ENCODE assay signal across 16 cellular contexts in the genomic region with DNA sequence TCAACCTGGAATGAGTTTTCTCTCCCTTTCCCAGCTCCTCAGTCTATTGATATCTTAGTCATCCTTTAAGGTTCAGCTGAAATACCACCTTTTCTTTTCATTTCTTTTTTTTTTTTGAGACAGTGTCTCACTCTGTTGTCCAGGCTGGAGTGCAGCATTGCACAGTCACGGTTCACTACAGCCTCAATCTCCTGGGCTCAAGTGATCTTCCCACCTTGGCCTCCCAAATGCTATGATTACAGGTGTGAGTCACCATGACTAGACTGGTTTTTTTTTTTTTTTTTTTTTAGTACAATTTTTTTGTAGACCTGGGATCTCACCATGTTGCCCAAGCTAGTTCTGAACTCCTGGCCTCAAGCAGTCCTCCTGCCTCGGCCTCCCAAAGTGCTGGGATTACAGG. TPM values are rescaled to one million over a fixed set of nuclear protein-coding genes. Genes with fewer than 3 reads are reported as not detected.
DNase-seq lines count a peak whose midpoint lies in the region; ATAC-seq, FAIRE-seq and TF ChIP-seq lines count a peak whose summit lies in the region.
"Had no signal": no experiment of that assay in that cellular context is flagged by ENCODE, and none has a peak within 500 bp of the region (broad histone marks: within the 10 kb centered on the region; RNA-seq: fewer than 3 reads in every experiment).

No MANE protein-coding gene starts in this region.

- intact Hi-C loops in PC-3 (cut with micrococcal nuclease) = no loop called here

- peak overlapping the region; percentile 34 to 77; a peak in 5 of 6 replicates for H3K27ac ChIP-seq in A549
- 0 out of 2 replicates have a peak overlapping the region, but pooled peaks have one; percentile 93 for H3K27ac ChIP-seq in DOHH2 (ENCODE audit: low read depth, low read length)
- H3K27ac ChIP-seq in PC-3 (ENCODE audit: low read length) = no peak overlapping the region
- H3K27ac ChIP-seq: heart right ventricle had no signal

- no TSS peak for BruUV-seq in PC-3 (replicated peaks; lab: Mats Ljungman, UMichigan)

- no peak overlapping the region for H3K9ac ChIP-seq in PC-3 (ENCODE audit: low read length)

- FAIRE-seq in A549 (lab: Jason Lieb, UNC) = no peak
- FAIRE-seq: TTC549 had no signal

- 0 out of 2 replicates have a peak, but pooled peaks cover 8% of the 10 kb centered on the region for H3K79me2 ChIP-seq in DOHH2 (ENCODE audit: control insufficient read depth, low read length)
- H3K79me2 ChIP-seq in PC-3 (ENCODE audit: low read length) = 0 out of 2 replicates have a peak, but pooled peaks cover 3% of the 10 kb centered on the region

- peak overlapping the region; percentile 42; the same call in 2 of the 3 replicates for H3K4me2 ChIP-seq in A549
- peak overlapping the region; percentile 81 for H3K4me2 ChIP-seq in DOHH2 (ENCODE audit: low read length)
- H3K4me2 ChIP-seq in PC-3 (ENCODE audit: low read length) = no peak overlapping the region

- H3K27me3 ChIP-seq in DOHH2 (ENCODE audit: control insufficient read depth, low read length) (no peaks in the 10 kb centered on the region), PC-3 (ENCODE audit: low read length) (no peaks in the 10 kb centered on the region)
- H3K27me3 ChIP-seq: heart right ventricle had no signal

- CTCF ChIA-PET in A549 (lab: Yijun Ruan, JAX) = no interaction called here
- CTCF ChIA-PET in PC-3 (lab: Charles Lee) = no interaction called here

- no peak for TF ChIP-seq EP300 in A549 (IDR thresholded peaks at IDR 0.05)

- H3K36me3 ChIP-seq in DOHH2 (ENCODE audit: control insufficient read depth, low read length) (peaks cover 10% of the 10 kb centered on the region), PC-3 (ENCODE audit: low read depth, low read length) (no peaks in the 10 kb centered on the region)

- no peak for TF ChIP-seq CTCF in A549 (IDR thresholded peaks at IDR 0.05)
- no peak for TF ChIP-seq CTCF in DOHH2 (IDR thresholded peaks at IDR 0.05; ENCODE audit: low read depth, low read length, poor library complexity, severe bottlenecking)
- TF ChIP-seq CTCF in PC-3 (conservative IDR thresholded peaks at IDR 0.05; ENCODE audit: low read depth, low read length) = no peak

- H4K20me1 ChIP-seq in DOHH2 (ENCODE audit: control insufficient read depth, insufficient read depth, low read depth, low read length) = no peaks in the 10 kb centered on the region
- no peaks in the 10 kb centered on the region for H4K20me1 ChIP-seq in PC-3 (ENCODE audit: low read length)

- H3K4me3 ChIP-seq in A549 (no peak overlapping the region), DOHH2 (ENCODE audit: low read length) (no peak overlapping the region), PC-3 (ENCODE audit: low read length) (no peak overlapping the region)
- H3K4me3 ChIP-seq: heart right ventricle had no signal

- TF ChIP-seq POLR2A in A549 (IDR thresholded peaks at IDR 0.05; ENCODE audit: low read length) = no peak

- peaks cover 27% of the 10 kb centered on the region for H3F3A ChIP-seq in DOHH2 (ENCODE audit: control insufficient read depth, insufficient read depth)
- no peaks in the 10 kb centered on the region for H3F3A ChIP-seq in PC-3 (ENCODE audit: low read length, unreplicated experiment)

- ATAC-seq in A549 (peak; percentile 48 to 81; a peak in 4 of 6 replicates), PC-3 (peak; percentile 46; the same call in 1 of the 2 replicates), esophagus mucosa (peak; percentile 72), HG02759 (IDR thresholded peaks at IDR 0.05; ENCODE audit: unreplicated experiment) (no peak), GM19467 (IDR thresholded peaks at IDR 0.05; ENCODE audit: unreplicated experiment) (no peak), HG02970 (IDR thresholded peaks at IDR 0.05; ENCODE audit: low FRiP score, unreplicated experiment) (no peak)
- ATAC-seq: heart right ventricle, left cardiac atrium had no signal

- DNase-seq in A549 (ENCODE audit: low read depth in 1 of 2, low spot score in 1 of 2) (peak in 1 of 2 experiments; percentile 78), PC-3 (peak; percentile 60)
- DNase-seq in effector CD8-positive, alpha-beta T cell (lab: John Stamatoyannopoulos, UW) = no peak
- DNase-seq: activated naive CD4-positive, alpha-beta T cell treated with anti-CD3 and anti-CD28 coated beads, Interleukin-2, amount 50 U/mL, for 16 hours; caudate nucleus; heart right ventricle; left cardiac atrium; MM.1S; NK-92 treated with Interleukin-12 subunit alpha and Interleukin-12 subunit beta, amount 100 ng/mL, for 24 hours; stimulated activated CD4-positive, alpha-beta T cell treated with anti-CD3 and anti-CD28 coated beads, Interleukin-15, amount 100 ng/mL, for 24 hours had no signal

- no peaks in the 10 kb centered on the region for H3K9me3 ChIP-seq in A549
- no peaks in the 10 kb centered on the region for H3K9me3 ChIP-seq in DOHH2 (ENCODE audit: control insufficient read depth, insufficient read depth, low read length)
- no peaks in the 10 kb centered on the region for H3K9me3 ChIP-seq in PC-3 (ENCODE audit: low read length)
- H3K9me3 ChIP-seq: heart right ventricle had no signal

- H3K9me2 ChIP-seq in DOHH2 (replicated peaks; ENCODE audit: control insufficient read depth, low read length) = no peaks in the 10 kb centered on the region
- H3K9me2 ChIP-seq in PC-3 (replicated peaks; ENCODE audit: low read length) = no peaks in the 10 kb centered on the region

- WGBS in A549 (ENCODE audit: missing lambda C conversion rate) = 45% methylated on average over 2 of the region's 2 CpGs

- no peak for TF ChIP-seq RAD21 in A549 (conservative IDR thresholded peaks at IDR 0.05 in 1 of 2, IDR thresholded peaks at IDR 0.05 in 1 of 2)

- POLR2A ChIA-PET in A549 (lab: Yijun Ruan, JAX) (interaction anchor here (0.6 to 0.9 kb wide), 2 partner anchors 14 to 41 kb away, joined by 3 to 6 read pairs; no protein-coding TSS in a partner anchor), PC-3 (lab: Charles Lee; ENCODE audit: unreplicated experiment) (no interaction called here)

- H2AFZ ChIP-seq in PC-3 (ENCODE audit: low read length) = no peak overlapping the region

- H3K4me1 ChIP-seq in A549 (peaks cover 71% of the 10 kb centered on the region), DOHH2 (ENCODE audit: control insufficient read depth, low read length) (peaks cover 97% of the 10 kb centered on the region), PC-3 (ENCODE audit: insufficient read depth, low read length) (peaks cover 4% of the 10 kb centered on the region; the same call in 1 of the 2 replicates)

TF ChIP-seq in A549, 52 proteins besides CTCF, POLR2A, EP300 and RAD21:
- TF ChIP-seq, protein P1, sequence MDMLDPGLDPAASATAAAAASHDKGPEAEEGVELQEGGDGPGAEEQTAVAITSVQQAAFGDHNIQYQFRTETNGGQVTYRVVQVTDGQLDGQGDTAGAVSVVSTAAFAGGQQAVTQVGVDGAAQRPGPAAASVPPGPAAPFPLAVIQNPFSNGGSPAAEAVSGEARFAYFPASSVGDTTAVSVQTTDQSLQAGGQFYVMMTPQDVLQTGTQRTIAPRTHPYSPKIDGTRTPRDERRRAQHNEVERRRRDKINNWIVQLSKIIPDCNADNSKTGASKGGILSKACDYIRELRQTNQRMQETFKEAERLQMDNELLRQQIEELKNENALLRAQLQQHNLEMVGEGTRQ (IDR thresholded peaks at IDR 0.05) = no peak
- TF ChIP-seq RNF2 (IDR thresholded peaks at IDR 0.05; ENCODE audit: borderline replicate concordance, low read depth) = no peak
- peak; percentile 33; the same call in 1 of the 2 replicates for TF ChIP-seq JUNB (IDR thresholded peaks at IDR 0.05)
- no peak for TF ChIP-seq BHLHE40 (IDR thresholded peaks at IDR 0.05; ENCODE audit: low read depth, low read length)
- no peak for TF ChIP-seq HOXA7 (CRISPR knock-in tag; IDR thresholded peaks at IDR 0.05)
- TF ChIP-seq HOXB5 (CRISPR knock-in tag; IDR thresholded peaks at IDR 0.05) = no peak
- peak; percentile 48; the same call in 1 of the 2 replicates for TF ChIP-seq FOSL2 (IDR thresholded peaks at IDR 0.05)
- peak; percentile 66; the same call in 1 of the 2 replicates for TF ChIP-seq FOSL2 (CRISPR knock-in tag; IDR thresholded peaks at IDR 0.05)
- peak; percentile 78 for TF ChIP-seq NFE2L2 (conservative IDR thresholded peaks at IDR 0.05; ENCODE audit: low read length)
- TF ChIP-seq MAFK (IDR thresholded peaks at IDR 0.05; ENCODE audit: partially characterized antibody) = peak; percentile 75
- TF ChIP-seq HES2 (IDR thresholded peaks at IDR 0.05) = no peak
- no peak for TF ChIP-seq TP53 (CRISPR knock-in tag; IDR thresholded peaks at IDR 0.05)

RNA-seq across cellular contexts. Expression of gene AFF1, which starts 28.9 kb away (rescaled TPM):
- polyA plus RNA-seq in A549 (2011; rRNA removed) (15.4 and 29.8 TPM in 2 replicates), A549 (2017; fragmentation: RNase III; extraction: RNeasy Plus Mini Kit Qiagen cat#74134 plus additional on column Dnase treatment) (11.3 to 13.7 TPM (median 12.2 TPM) in 3 replicates)
- polyA plus RNA-seq in A549 (2012; cell fraction: cytosol; rRNA removed) = 4.5 and 5.5 TPM in 2 replicates
- 3.8 and 7.8 TPM in 2 replicates for polyA plus RNA-seq in A549 (2012; cell fraction: nucleus; rRNA removed)
- polyA minus RNA-seq in A549 (2011; rRNA and poly(A)+ RNA removed) = 55.6 and 59.6 TPM in 2 replicates
- total RNA-seq in PC-3 (2014; rRNA removed) (8.1 and 9.4 TPM in 2 replicates), esophagus mucosa (39.8 TPM)

Comparison
In these comparisons a context has a peak if more than half of its experiments do, and no peak if none do; other contexts are left out.
1. ATAC-seq: peak in A549 (2 of 2), PC-3 (single experiment) and esophagus mucosa (single experiment); none in HG02759 (single experiment), GM19467 (single experiment) and HG02970 (single experiment).